In the genomic region with DNA sequence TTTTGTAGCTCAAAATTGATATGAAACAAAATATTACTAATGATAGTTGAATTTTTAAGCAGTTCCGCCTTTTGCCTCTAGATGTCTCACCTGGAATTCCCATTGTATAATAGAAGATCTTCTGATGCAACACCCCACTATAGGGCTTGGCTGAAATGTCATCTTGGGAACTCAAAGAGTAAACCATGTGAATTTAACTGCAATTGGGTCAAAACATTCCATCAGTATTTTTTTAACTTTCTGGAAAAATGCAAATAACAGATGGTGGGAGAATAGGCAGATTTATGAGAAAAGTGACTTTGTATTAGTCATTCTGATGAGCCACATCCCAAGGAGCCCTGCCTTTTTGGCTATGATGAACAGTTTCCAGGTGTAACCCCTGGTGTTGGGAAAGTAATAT, we compare ENCODE assay signal across 8 cellular contexts.
DNase-seq lines count a peak whose midpoint lies in the region; ATAC-seq and TF ChIP-seq lines count a peak whose summit lies in the region.

No MANE protein-coding gene starts in this region.

- ATAC-seq in HG02798 (IDR thresholded peaks at IDR 0.05; ENCODE audit: poor library complexity, unreplicated experiment) = peak; percentile 84
- ATAC-seq in left lobe of liver = peak; percentile 85
- peak; percentile 77 for ATAC-seq in aorta (ENCODE audit: low FRiP score)

- no peaks in the 10 kb centered on the region for H3K79me2 ChIP-seq in ACC112 (ENCODE audit: control insufficient read depth, insufficient read depth, low read length, unreplicated experiment)

- no peaks in the 10 kb centered on the region for H3K27me3 ChIP-seq in ACC112 (ENCODE audit: insufficient read depth, low read length)
- H3K27me3 ChIP-seq in aorta (ENCODE audit: control insufficient read depth in 1 of 2, insufficient read depth in 2 of 2, low read length in 1 of 2) = no peaks in the 10 kb centered on the region

- H3K27ac ChIP-seq in ACC112 (ENCODE audit: low read depth, low read length) (peak overlapping the region; percentile 57), aorta (ENCODE audit: low read depth in 1 of 2, low read length in 2 of 2) (no peak overlapping the region)

- DNase-seq in NCI-H226 (peak; percentile 20), brain pericyte (ENCODE audit: low read depth, low spot score) (peak; percentile 21), left lobe of liver (ENCODE audit: low spot score) (no peak), aorta (no peak), NCI-H187 treated with DMSO at 0.1 percent for 48 hours (lab: John Stamatoyannopoulos, UW) (no peak)

- H3K36me3 ChIP-seq in ACC112 (ENCODE audit: insufficient read depth, low read length) = no peaks in the 10 kb centered on the region
- H3K36me3 ChIP-seq in aorta (ENCODE audit: control insufficient read depth in 1 of 2, insufficient read depth in 2 of 2, low read length in 1 of 2) = no peaks in the 10 kb centered on the region

- intact Hi-C loops in aorta (cut with DNase I) = loop anchor here (2.0 to 5.0 kb wide), 4 partner anchors 913 to 1098 kb away; no protein-coding TSS in a partner anchor

- no peak overlapping the region for H2AFZ ChIP-seq in ACC112 (ENCODE audit: low read length, unreplicated experiment)

- peak; percentile 52; the same call in 1 of the 2 replicates for TF ChIP-seq CTCF in GM12875 (IDR thresholded peaks at IDR 0.05; ENCODE audit: borderline replicate concordance, insufficient read depth, low read depth, low read length)

- peaks cover 19% of the 10 kb centered on the region for H3K4me1 ChIP-seq in ACC112 (ENCODE audit: control insufficient read depth, insufficient read depth, low read length, unreplicated experiment)
- H3K4me1 ChIP-seq in aorta (ENCODE audit: control insufficient read depth in 1 of 2, insufficient read depth in 2 of 2, low read length in 2 of 2) = no peaks in the 10 kb centered on the region

- WGBS in aorta, 2 donors = 3 to 12% methylated on average over 1 of the region's 1 CpG

- H3K4me3 ChIP-seq in ACC112 (ENCODE audit: low read depth, low read length) (no peak overlapping the region), GM12875 (ENCODE audit: low read depth, low read length) (no peak overlapping the region), aorta (ENCODE audit: low read length in 2 of 2) (no peak overlapping the region)

- no peaks in the 10 kb centered on the region for H3K9me3 ChIP-seq in aorta (ENCODE audit: control insufficient read depth, low read length)

Comparison
In these comparisons a context has a peak if more than half of its experiments do, and no peak if none do; other contexts are left out.
1. DNase-seq: peak in NCI-H226 (single experiment) and brain pericyte (single experiment); none in left lobe of liver (single experiment), aorta (0 of 2) and NCI-H187 treated with DMSO at 0.1 percent for 48 hours (single experiment).
2. Peak in every context shown above with its lines, with median percentiles within 50 percentile points of each other: ATAC-seq.